ENCODE assay signal across 7 cellular contexts in the genomic region with DNA sequence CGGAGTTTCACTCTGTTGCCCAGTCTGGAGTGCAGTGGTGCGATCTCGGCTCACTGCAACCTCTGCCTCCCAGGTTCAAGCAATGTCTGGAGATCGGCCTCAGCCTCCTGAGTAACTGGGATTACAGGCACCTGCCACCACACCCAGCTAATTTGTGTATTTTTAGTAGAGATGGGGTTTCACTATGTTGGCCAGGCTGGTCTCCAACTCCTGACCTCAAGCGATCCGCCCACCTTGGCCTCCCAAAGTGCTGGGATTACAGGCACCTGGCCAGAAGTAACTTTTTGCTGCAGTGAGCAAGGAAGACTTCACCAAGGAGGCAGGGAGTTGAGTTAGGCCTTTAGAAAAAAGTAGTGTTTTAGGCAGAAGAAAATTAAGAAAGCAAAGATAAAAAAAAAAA. TPM values are rescaled to one million over a fixed set of nuclear protein-coding genes. Genes with fewer than 3 reads are reported as not detected.
DNase-seq lines count a peak whose midpoint lies in the region; ATAC-seq and TF ChIP-seq lines count a peak whose summit lies in the region.
"Not testable (repeated sequence)": the region's sequence is repeated elsewhere in the genome, so short reads cannot be mapped to it uniquely, and the experiment has no call there.

No MANE protein-coding gene starts in this region.

- WGBS in GM23248 (ENCODE audit: low coverage in 1 of 2, low lambda C conversion rate in 2 of 2, missing lambda C conversion rate in 2 of 2), 2 experiments = 11 to 12% methylated on average over 6 of the region's 6 CpGs

- H3K36me3 Mint-ChIP-seq in activated CD8-positive, alpha-beta memory T cell treated with anti-CD3 and anti-CD28 coated beads, Interleukin-2, amount 10 ng/mL, durations not matched to agents 7 days and 5 days = peaks cover 56% of the 10 kb centered on the region

- not testable (repeated sequence) for H3K27me3 Mint-ChIP-seq in activated CD8-positive, alpha-beta memory T cell treated with anti-CD3 and anti-CD28 coated beads, Interleukin-2, amount 10 ng/mL, durations not matched to agents 7 days and 5 days

- H4K20me1 ChIP-seq in GM23248 (ENCODE audit: insufficient read depth) (peaks cover 49% of the 10 kb centered on the region), OCI-LY7 (ENCODE audit: insufficient read depth, low read length) (peaks cover 67% of the 10 kb centered on the region)

- H3K4me2 ChIP-seq in GM23248 (ENCODE audit: unreplicated experiment) (peak overlapping the region; percentile 95), OCI-LY7 (ENCODE audit: low read length) (peak overlapping the region; percentile 84), skeletal muscle satellite cell (ENCODE audit: low read length) (peak overlapping the region; percentile 97)

- H3K79me2 ChIP-seq in GM23248 (ENCODE audit: insufficient read depth) = peaks cover 84% of the 10 kb centered on the region
- peaks cover 85% of the 10 kb centered on the region for H3K79me2 ChIP-seq in OCI-LY7 (ENCODE audit: insufficient read depth, low read depth, low read length)

- H3K4me1 ChIP-seq in GM23248 (ENCODE audit: insufficient read depth) (peaks cover 20% of the 10 kb centered on the region), OCI-LY7 (ENCODE audit: insufficient read depth, low read length, poor library complexity, severe bottlenecking) (peaks cover 50% of the 10 kb centered on the region), muscle layer of duodenum (ENCODE audit: control insufficient read depth in 1 of 2, insufficient read depth in 2 of 2, low read length in 2 of 2) (peaks cover 6 to 37% of the 10 kb centered on the region in 2 donors), skeletal muscle satellite cell (ENCODE audit: control insufficient read depth, insufficient read depth, low read length) (peaks cover 23% of the 10 kb centered on the region)
- H3K4me1 ChIP-seq in breast epithelium = not testable (repeated sequence)

- not testable (repeated sequence) for H3K36me3 ChIP-seq in GM23248 (ENCODE audit: low read depth); breast epithelium; skeletal muscle satellite cell (ENCODE audit: insufficient read depth, low read length)
- H3K36me3 ChIP-seq in OCI-LY7 (ENCODE audit: insufficient read depth, low read length) (peaks cover 54% of the 10 kb centered on the region), muscle layer of duodenum (ENCODE audit: control insufficient read depth in 1 of 2, insufficient read depth in 2 of 2, low read length in 2 of 2) (peaks cover 0 to 19% of the 10 kb centered on the region in 2 donors)

- peaks cover 46% of the 10 kb centered on the region for H3F3A ChIP-seq in GM23248 (ENCODE audit: insufficient read depth)

- not testable (repeated sequence) for ATAC-seq in activated CD8-positive, alpha-beta memory T cell treated with anti-CD3 and anti-CD28 coated beads, Interleukin-2, amount 10 ng/mL, durations not matched to agents 7 days and 5 days

- H3K27me3 ChIP-seq in GM23248 (replicated peaks; ENCODE audit: insufficient read depth); breast epithelium; muscle layer of duodenum (ENCODE audit: low read depth, low read length); skeletal muscle satellite cell (ENCODE audit: control insufficient read depth, insufficient read depth, low read length): not testable (repeated sequence)

- H2AFZ ChIP-seq in GM23248; OCI-LY7 (ENCODE audit: low read length): not testable (repeated sequence)

- H3K4me3 ChIP-seq in GM23248 (peak overlapping the region; percentile 95), OCI-LY7 (ENCODE audit: low read depth, low read length, poor library complexity, severe bottlenecking) (peak overlapping the region; percentile 91), breast epithelium (peak overlapping the region; percentile 75 to 99 (median 88)), foreskin fibroblast (ENCODE audit: low read depth in 1 of 2, low read length in 2 of 2) (peak overlapping the region; percentile 73 to 84), muscle layer of duodenum (ENCODE audit: low read depth in 1 of 2, low read length in 2 of 2) (peak overlapping the region; percentile 95 to 98), skeletal muscle satellite cell (ENCODE audit: low read length) (peak overlapping the region; percentile 97)

- H3K9me3 Mint-ChIP-seq in activated CD8-positive, alpha-beta memory T cell treated with anti-CD3 and anti-CD28 coated beads, Interleukin-2, amount 10 ng/mL, durations not matched to agents 7 days and 5 days (ENCODE audit: low read depth) = not testable (repeated sequence)

- not testable (repeated sequence) for TF ChIP-seq POLR2A in breast epithelium (IDR thresholded peaks at IDR 0.05)

- CTCF ChIA-PET in OCI-LY7 (lab: Charles Lee; ENCODE audit: unreplicated experiment) = not testable (repeated sequence)
- CTCF ChIA-PET in activated CD8-positive, alpha-beta memory T cell treated with anti-CD3 and anti-CD28 coated beads, Interleukin-2, amount 10 ng/mL, durations not matched to agents 7 days and 5 days (lab: Charles Lee) = interaction anchor here (1.5 kb wide), 1 partner anchor 115 kb away, joined by 4 read pairs; no protein-coding TSS in a partner anchor

- H3K27ac ChIP-seq in GM23248 (peak overlapping the region; percentile 98), OCI-LY7 (ENCODE audit: low read depth, low read length, poor library complexity, severe bottlenecking) (peak overlapping the region; percentile 6), breast epithelium (peak overlapping the region; percentile 43 to 71), muscle layer of duodenum (ENCODE audit: low read length) (peak overlapping the region; percentile 23)

- not testable (repeated sequence) for H3K9me2 ChIP-seq in GM23248 (ENCODE audit: insufficient read depth); OCI-LY7 (ENCODE audit: insufficient read depth, low read length)

- POLR2A ChIA-PET in OCI-LY7 (lab: Charles Lee) = interaction anchor here (1.0 to 2.4 kb wide), 4 partner anchors 12 to 669 kb away, joined by 3 to 11 read pairs (median 6); no protein-coding TSS in a partner anchor

- in situ Hi-C loops in GM23248 (cut with MboI) = not testable (repeated sequence)

- not testable (repeated sequence) for H3K9me3 ChIP-seq in GM23248 (ENCODE audit: low read depth); OCI-LY7 (ENCODE audit: low read length); breast epithelium; muscle layer of duodenum (ENCODE audit: control insufficient read depth in 1 of 2, low read length in 2 of 2); skeletal muscle satellite cell (replicated peaks; ENCODE audit: low read length)

- peak overlapping the region; percentile 98 for H3K27ac Mint-ChIP-seq in activated CD8-positive, alpha-beta memory T cell treated with anti-CD3 and anti-CD28 coated beads, Interleukin-2, amount 10 ng/mL, durations not matched to agents 7 days and 5 days

- intact Hi-C loops in OCI-LY7 (cut with micrococcal nuclease; ENCODE audit: unreplicated experiment) = loop anchor here (2.0 kb wide), 1 partner anchor 113 kb away; no protein-coding TSS in a partner anchor
- intact Hi-C loops in breast epithelium (cut with DNase I; ENCODE audit: low total_unique reads) = not testable (repeated sequence)

- peak overlapping the region; percentile 94 for H3K9ac ChIP-seq in GM23248
- H3K9ac ChIP-seq in skeletal muscle satellite cell (ENCODE audit: low read depth, low read length) = peak overlapping the region; percentile 99

- peaks cover 46% of the 10 kb centered on the region for H3K4me1 Mint-ChIP-seq in activated CD8-positive, alpha-beta memory T cell treated with anti-CD3 and anti-CD28 coated beads, Interleukin-2, amount 10 ng/mL, durations not matched to agents 7 days and 5 days

- H3K4me3 Mint-ChIP-seq in activated CD8-positive, alpha-beta memory T cell treated with anti-CD3 and anti-CD28 coated beads, Interleukin-2, amount 10 ng/mL, durations not matched to agents 7 days and 5 days = peak overlapping the region; percentile 98

- TF ChIP-seq CTCF in OCI-LY7 (conservative IDR thresholded peaks at IDR 0.05; ENCODE audit: low read length); breast epithelium (IDR thresholded peaks at IDR 0.05); foreskin fibroblast (IDR thresholded peaks at IDR 0.05; ENCODE audit: low read depth, low read length): not testable (repeated sequence)

- not testable (repeated sequence) for BruUV-seq in OCI-LY7 (replicated peaks; lab: Mats Ljungman, UMichigan)

- DNase-seq in GM23248 = peak; percentile 48
- DNase-seq in OCI-LY7 (ENCODE audit: low spot score); activated CD8-positive, alpha-beta memory T cell treated with anti-CD3 and anti-CD28 coated beads, Interleukin-2, amount 10 ng/mL, durations not matched to agents 7 days and 5 days; breast epithelium (ENCODE audit: low spot score in 2 of 2); foreskin fibroblast: not testable (repeated sequence)

RNA-seq across cellular contexts. Expression of gene MSL2, which starts 3.9 kb away (rescaled TPM):
- total RNA-seq in GM23248 (2014; rRNA removed; shearing (Covaris generic)) = 11.1 and 15.2 TPM in 2 replicates
- polyA plus RNA-seq in GM23248 (2016; fragmentation: Nextera tagmentation; extraction: Ambion mirVana) = 3.3 and 3.5 TPM in 2 replicates
- 24.9 and 27.1 TPM in 2 replicates for total RNA-seq in OCI-LY7 (2014; rRNA removed; shearing (Covaris generic))
- total RNA-seq in OCI-LY7 (2022) = 55.2 and 55.6 TPM in 2 replicates
- total RNA-seq in activated CD8-positive, alpha-beta memory T cell treated with anti-CD3 and anti-CD28 coated beads, Interleukin-2, amount 10 ng/mL, durations not matched to agents 7 days and 5 days = 10 to 100 TPM; 62.6 to 64.3 TPM
- 10 to 100 TPM; 25.8 to 46.5 (median 27.5) TPM for total RNA-seq in breast epithelium
- total RNA-seq in skeletal muscle satellite cell (2012; rRNA removed) = 10.1 and 11.1 TPM in 2 replicates

RNA-seq across cellular contexts. Expression of gene PCCB, which starts 57.9 kb away (rescaled TPM):
- total RNA-seq in GM23248 (2014; rRNA removed; shearing (Covaris generic)) = 38.9 and 50.2 TPM in 2 replicates
- 35.0 and 35.8 TPM in 2 replicates for polyA plus RNA-seq in GM23248 (2016; fragmentation: Nextera tagmentation; extraction: Ambion mirVana)
- total RNA-seq in OCI-LY7 (2014; rRNA removed; shearing (Covaris generic)) = 38.3 and 39.7 TPM in 2 replicates
- total RNA-seq in OCI-LY7 (2022) (51.5 and 64.1 TPM in 2 replicates), breast epithelium (10 to 100 TPM; 24.9 to 35.0 (median 31.3) TPM)
- 10 to 100 TPM; 34.5 to 39.2 TPM for total RNA-seq in activated CD8-positive, alpha-beta memory T cell treated with anti-CD3 and anti-CD28 coated beads, Interleukin-2, amount 10 ng/mL, durations not matched to agents 7 days and 5 days
- 43.2 and 54.0 TPM in 2 replicates for total RNA-seq in skeletal muscle satellite cell (2012; rRNA removed)

Comparison
In these comparisons a context has a peak if more than half of its experiments do, and no peak if none do; other contexts are left out.
1. H3K27ac ChIP-seq: peak in every context shown above with its lines; median percentile 98 in GM23248; 57 in breast epithelium; 23 in muscle layer of duodenum; 6 in OCI-LY7.